ENCODE assay signal across 2 cellular contexts in genomic region chr20:53917145-53918009, GRCh38.
A peak's percentile ranks its signal among the peaks of the same experiment; 100 is the strongest.
TF ChIP-seq lines count a peak whose summit lies in the region.

No MANE protein-coding gene starts in this region.

TF ChIP-seq in K562, 482 proteins besides CTCF, POLR2A, EP300 and RAD21 (continued from another document and continues in another):
- peak; percentile 27; the same call in 1 of the 2 replicates for TF ChIP-seq MEF2D (tag; conservative IDR thresholded peaks at IDR 0.05; ENCODE audit: low read depth)
- peak; percentile 68 for TF ChIP-seq MEIS2 (IDR thresholded peaks at IDR 0.05; ENCODE audit: partially characterized antibody)
- peak; percentile 37; the same call in 1 of the 2 replicates for TF ChIP-seq RNF2 (IDR thresholded peaks at IDR 0.05)
- no peak for TF ChIP-seq ETV5 (CRISPR knock-in tag; IDR thresholded peaks at IDR 0.05; ENCODE audit: low read depth)
- TF ChIP-seq MYC (IDR thresholded peaks at IDR 0.05; ENCODE audit: low read depth, low read length), result peak; percentile 84
- TF ChIP-seq MYC (CRISPR knock-in tag; IDR thresholded peaks at IDR 0.05; ENCODE audit: borderline replicate concordance, low read depth), result no peak
- peak; percentile 85 for TF ChIP-seq ATF4 (CRISPR knock-in tag; IDR thresholded peaks at IDR 0.05)
- TF ChIP-seq ARID3A (IDR thresholded peaks at IDR 0.05; ENCODE audit: borderline replicate concordance, low read depth, low read length), result 0 out of 2 replicates have a peak, but pooled peaks have one; percentile 51
- TF ChIP-seq ZNF175 (CRISPR knock-in tag; IDR thresholded peaks at IDR 0.05; ENCODE audit: low read depth), result peak; percentile 81
- peak; percentile 57; the same call in 1 of the 2 replicates for TF ChIP-seq CC2D1A (IDR thresholded peaks at IDR 0.05)
- TF ChIP-seq DACH1 (IDR thresholded peaks at IDR 0.05; ENCODE audit: partially characterized antibody), result no peak
- TF ChIP-seq HMG20A (CRISPR knock-in tag; conservative IDR thresholded peaks at IDR 0.05), result no peak
- peak; percentile 92 for TF ChIP-seq ATF7 (IDR thresholded peaks at IDR 0.05)
- TF ChIP-seq KDM1A (IDR thresholded peaks at IDR 0.05), result peak; percentile 36 to 44; a peak in 1 of 4 replicates
- TF ChIP-seq TAF9B (IDR thresholded peaks at IDR 0.05; ENCODE audit: partially characterized antibody), result peak; percentile 34
- no peak for TF ChIP-seq NRF1 (conservative IDR thresholded peaks at IDR 0.05 in 1 of 2, IDR thresholded peaks at IDR 0.05 in 1 of 2)
- no peak for TF ChIP-seq PRDM10 (IDR thresholded peaks at IDR 0.05; ENCODE audit: partially characterized antibody)
- TF ChIP-seq ZBTB12 (CRISPR knock-in tag; IDR thresholded peaks at IDR 0.05), result no peak
- TF ChIP-seq TFAP4 (CRISPR knock-in tag; IDR thresholded peaks at IDR 0.05; ENCODE audit: borderline replicate concordance), result peak; percentile 29; the same call in 1 of the 2 replicates

TF ChIP-seq in HepG2, 621 proteins besides CTCF, POLR2A, EP300 and RAD21 (continued from another document):
- TF ChIP-seq ZBTB34 (CRISPR knock-in tag; IDR thresholded peaks at IDR 0.05), result no peak
- TF ChIP-seq SRSF1 (optimal IDR thresholded peaks at IDR 0.05; ENCODE audit: low read depth, low read length), result no peak
- no peak for TF ChIP-seq ZUFSP (CRISPR knock-in tag; IDR thresholded peaks at IDR 0.05; ENCODE audit: borderline replicate concordance)
